In genomic region chr6:26123675-26124549, GRCh38 we compare ENCODE assay signal across 1 cellular context.
TF ChIP-seq lines count a peak whose summit lies in the region.

No MANE protein-coding gene starts in this region.

TF ChIP-seq in HepG2, 621 proteins besides CTCF, POLR2A, EP300 and RAD21 (continued from another document and continues in another):
- TF ChIP-seq ZNF678 (CRISPR knock-in tag; IDR thresholded peaks at IDR 0.05) = 0 out of 2 replicates have a peak, but pooled peaks have one; percentile 45
- TF ChIP-seq MIER3 (CRISPR knock-in tag; IDR thresholded peaks at IDR 0.05; ENCODE audit: borderline replicate concordance) = no peak
- TF ChIP-seq HNF4A (CRISPR knock-in tag; IDR thresholded peaks at IDR 0.05) = peak; percentile 33; the same call in 1 of the 2 replicates
- peak; percentile 56; the same call in 1 of the 2 replicates for TF ChIP-seq ZFYVE20 (CRISPR knock-in tag; IDR thresholded peaks at IDR 0.05; ENCODE audit: borderline replicate concordance, low read depth)
- TF ChIP-seq, protein P1, sequence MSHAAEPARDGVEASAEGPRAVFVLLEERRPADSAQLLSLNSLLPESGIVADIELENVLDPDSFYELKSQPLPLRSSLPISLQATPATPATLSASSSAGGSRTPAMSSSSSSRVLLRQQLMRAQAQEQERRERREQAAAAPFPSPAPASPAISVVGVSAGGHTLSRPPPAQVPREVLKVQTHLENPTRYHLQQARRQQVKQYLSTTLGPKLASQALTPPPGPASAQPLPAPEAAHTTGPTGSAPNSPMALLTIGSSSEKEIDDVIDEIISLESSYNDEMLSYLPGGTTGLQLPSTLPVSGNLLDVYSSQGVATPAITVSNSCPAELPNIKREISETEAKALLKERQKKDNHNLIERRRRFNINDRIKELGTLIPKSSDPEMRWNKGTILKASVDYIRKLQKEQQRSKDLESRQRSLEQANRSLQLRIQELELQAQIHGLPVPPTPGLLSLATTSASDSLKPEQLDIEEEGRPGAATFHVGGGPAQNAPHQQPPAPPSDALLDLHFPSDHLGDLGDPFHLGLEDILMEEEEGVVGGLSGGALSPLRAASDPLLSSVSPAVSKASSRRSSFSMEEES (CRISPR knock-in tag; IDR thresholded peaks at IDR 0.05) = peak; percentile 59; the same call in 1 of the 2 replicates
- TF ChIP-seq RBM39 (IDR thresholded peaks at IDR 0.05; ENCODE audit: low read depth, low read length, poor library complexity, severe bottlenecking) = peak; percentile 95
- peak; percentile 77 for TF ChIP-seq ZFP91 (CRISPR knock-in tag; IDR thresholded peaks at IDR 0.05; ENCODE audit: borderline replicate concordance)
- no peak; the same call in none of the 2 replicates for TF ChIP-seq ZNF142 (CRISPR knock-in tag; IDR thresholded peaks at IDR 0.05)
- TF ChIP-seq ZNF205 (CRISPR knock-in tag; IDR thresholded peaks at IDR 0.05) = no peak; the same call in 1 of the 2 replicates
- no peak for TF ChIP-seq ARNT (IDR thresholded peaks at IDR 0.05)
- TF ChIP-seq NFE2L1 (CRISPR knock-in tag; IDR thresholded peaks at IDR 0.05; ENCODE audit: borderline replicate concordance) = no peak; the same call in none of the 2 replicates
- TF ChIP-seq RFXAP (CRISPR knock-in tag; IDR thresholded peaks at IDR 0.05; ENCODE audit: borderline replicate concordance) = peak; percentile 70
- TF ChIP-seq, protein P2, sequence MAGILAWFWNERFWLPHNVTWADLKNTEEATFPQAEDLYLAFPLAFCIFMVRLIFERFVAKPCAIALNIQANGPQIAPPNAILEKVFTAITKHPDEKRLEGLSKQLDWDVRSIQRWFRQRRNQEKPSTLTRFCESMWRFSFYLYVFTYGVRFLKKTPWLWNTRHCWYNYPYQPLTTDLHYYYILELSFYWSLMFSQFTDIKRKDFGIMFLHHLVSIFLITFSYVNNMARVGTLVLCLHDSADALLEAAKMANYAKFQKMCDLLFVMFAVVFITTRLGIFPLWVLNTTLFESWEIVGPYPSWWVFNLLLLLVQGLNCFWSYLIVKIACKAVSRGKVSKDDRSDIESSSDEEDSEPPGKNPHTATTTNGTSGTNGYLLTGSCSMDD (CRISPR knock-in tag; IDR thresholded peaks at IDR 0.05) = peak; percentile 96; the same call in 1 of the 2 replicates
- no peak for TF ChIP-seq ZMAT5 (CRISPR knock-in tag; IDR thresholded peaks at IDR 0.05; ENCODE audit: borderline replicate concordance, low read depth)
- TF ChIP-seq ZNF580 (CRISPR knock-in tag; IDR thresholded peaks at IDR 0.05; ENCODE audit: borderline replicate concordance, low read depth) = peak; percentile 37
- no peak for TF ChIP-seq SCMH1 (CRISPR knock-in tag; IDR thresholded peaks at IDR 0.05; ENCODE audit: borderline replicate concordance)
- peak; percentile 90 for TF ChIP-seq CENPT (CRISPR knock-in tag; IDR thresholded peaks at IDR 0.05; ENCODE audit: low read depth)
- peak; percentile 82 for TF ChIP-seq ATF1 (CRISPR knock-in tag; IDR thresholded peaks at IDR 0.05)
- TF ChIP-seq NCOA1 (CRISPR knock-in tag; IDR thresholded peaks at IDR 0.05) = no peak
- TF ChIP-seq ZNF20 (CRISPR knock-in tag; IDR thresholded peaks at IDR 0.05) = peak; percentile 44; the same call in 1 of the 2 replicates
- TF ChIP-seq ZNF773 (CRISPR knock-in tag; IDR thresholded peaks at IDR 0.05; ENCODE audit: borderline replicate concordance) = peak; percentile 79; the same call in 1 of the 2 replicates
- TF ChIP-seq ZNF704 (CRISPR knock-in tag; IDR thresholded peaks at IDR 0.05; ENCODE audit: borderline replicate concordance) = peak; percentile 78; the same call in 1 of the 2 replicates
- peak; percentile 70; the same call in 1 of the 2 replicates for TF ChIP-seq DNMT1 (CRISPR knock-in tag; IDR thresholded peaks at IDR 0.05)
- TF ChIP-seq ZBTB4 (CRISPR knock-in tag; IDR thresholded peaks at IDR 0.05; ENCODE audit: borderline replicate concordance) = no peak; the same call in 1 of the 2 replicates
- 0 out of 2 replicates have a peak, but pooled peaks have one; percentile 75 for TF ChIP-seq ZNF564 (CRISPR knock-in tag; IDR thresholded peaks at IDR 0.05)
- peak; percentile 79; the same call in 1 of the 2 replicates for TF ChIP-seq ZNF749 (CRISPR knock-in tag; IDR thresholded peaks at IDR 0.05; ENCODE audit: borderline replicate concordance)
- TF ChIP-seq PRMT3 (CRISPR knock-in tag; IDR thresholded peaks at IDR 0.05; ENCODE audit: borderline replicate concordance, low read depth) = peak; percentile 89; the same call in 1 of the 2 replicates
- TF ChIP-seq ZFP82 (CRISPR knock-in tag; IDR thresholded peaks at IDR 0.05; ENCODE audit: borderline replicate concordance) = peak; percentile 84; the same call in 1 of the 2 replicates
- TF ChIP-seq KLF16 (CRISPR knock-in tag; IDR thresholded peaks at IDR 0.05) = peak in 1 of 2 experiments; percentile 85; a peak in 2 of 4 replicates
- 0 out of 2 replicates have a peak, but pooled peaks have one; percentile 3 for TF ChIP-seq SRF (IDR thresholded peaks at IDR 0.05; ENCODE audit: low read depth, low read length)
